Comparison of ENCODE assay signal across 8 cellular contexts in the genomic region with DNA sequence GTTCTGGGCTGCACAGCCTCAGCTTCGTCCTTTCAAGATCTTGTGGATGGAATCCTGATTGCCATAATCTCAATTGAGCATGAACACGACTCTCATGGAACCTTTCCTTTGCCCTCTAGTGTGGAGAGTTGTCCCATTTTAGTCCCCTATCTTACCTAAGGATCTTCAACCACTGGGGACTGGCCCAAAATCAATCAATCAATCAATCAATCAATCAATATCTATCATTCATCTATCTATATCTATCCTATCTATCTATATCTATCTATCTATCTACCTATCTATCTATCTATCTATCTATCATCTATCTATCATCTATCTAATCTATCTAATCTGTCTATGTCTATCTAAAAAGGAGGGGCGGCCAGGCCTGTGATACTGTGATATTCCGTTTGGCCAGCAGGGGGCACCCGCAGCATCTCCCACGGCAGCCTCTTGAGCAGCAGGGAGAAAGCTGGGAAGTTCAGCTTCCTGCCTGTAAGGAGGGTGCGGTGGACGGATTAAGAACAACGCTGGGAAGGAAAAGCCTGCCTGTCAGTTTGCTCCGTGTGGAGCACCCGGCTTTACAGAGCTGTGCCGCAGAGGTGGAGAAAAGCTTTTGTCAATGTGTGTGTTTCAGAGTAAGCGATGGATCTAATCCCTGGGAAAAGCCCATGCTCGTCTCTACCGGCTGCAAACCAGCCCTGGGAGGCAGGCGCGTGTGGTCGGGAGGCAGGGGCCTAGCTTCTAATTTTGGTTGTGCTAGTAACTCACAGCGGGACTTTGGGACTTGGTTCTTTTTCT.
DNase-seq lines count a peak whose midpoint lies in the region; ATAC-seq and FAIRE-seq lines count a peak whose summit lies in the region.

No MANE protein-coding gene starts in this region.

- no peak overlapping the region for H3K27ac Mint-ChIP-seq in activated CD8-positive, alpha-beta memory T cell treated with anti-CD3 and anti-CD28 coated beads, Interleukin-2, amount 10 ng/mL, durations not matched to agents 7 days and 5 days

- peak overlapping the region; percentile 12 for H3K4me2 ChIP-seq in mesendoderm (ENCODE audit: low read length)

- H3K23ac ChIP-seq in mesendoderm (ENCODE audit: low read length): no peak overlapping the region

- H2BK120ac ChIP-seq in mesendoderm (ENCODE audit: low read depth, low read length): no peak overlapping the region

- no peaks in the 10 kb centered on the region for H3K79me2 ChIP-seq in mesendoderm (ENCODE audit: control insufficient read depth, insufficient read depth, low read length)

- ATAC-seq in GM18873 (IDR thresholded peaks at IDR 0.05; ENCODE audit: low FRiP score, unreplicated experiment) (peak; percentile 63), HG03196 (IDR thresholded peaks at IDR 0.05; ENCODE audit: unreplicated experiment) (peak; percentile 83)
- ATAC-seq in activated CD8-positive, alpha-beta memory T cell treated with anti-CD3 and anti-CD28 coated beads, Interleukin-2, amount 10 ng/mL, durations not matched to agents 7 days and 5 days: peak; percentile 61

- H3K36me3 ChIP-seq in mesendoderm (ENCODE audit: control insufficient read depth, insufficient read depth, low read length): no peaks in the 10 kb centered on the region

- no peaks in the 10 kb centered on the region for H3K9me3 Mint-ChIP-seq in activated CD8-positive, alpha-beta memory T cell treated with anti-CD3 and anti-CD28 coated beads, Interleukin-2, amount 10 ng/mL, durations not matched to agents 7 days and 5 days (ENCODE audit: low read depth)

- no peaks in the 10 kb centered on the region for H3K4me1 ChIP-seq in mesendoderm (ENCODE audit: control insufficient read depth, low read depth, low read length)

- H3K18ac ChIP-seq in mesendoderm (ENCODE audit: low read length): no peak overlapping the region

- no peaks in the 10 kb centered on the region for H3K36me3 Mint-ChIP-seq in activated CD8-positive, alpha-beta memory T cell treated with anti-CD3 and anti-CD28 coated beads, Interleukin-2, amount 10 ng/mL, durations not matched to agents 7 days and 5 days

- peaks cover 3% of the 10 kb centered on the region for H3K4me1 Mint-ChIP-seq in activated CD8-positive, alpha-beta memory T cell treated with anti-CD3 and anti-CD28 coated beads, Interleukin-2, amount 10 ng/mL, durations not matched to agents 7 days and 5 days

- no peaks in the 10 kb centered on the region for H3K79me1 ChIP-seq in mesendoderm (ENCODE audit: low read length)

- no peak overlapping the region for H3K4ac ChIP-seq in mesendoderm (ENCODE audit: low read depth, low read length)

- no CpG with 5 or more reads among the region's 19 CpGs for WGBS in mesendoderm (ENCODE audit: extremely low coverage, insufficient coverage, low lambda C conversion rate)

- no peak overlapping the region for H2AK5ac ChIP-seq in mesendoderm (ENCODE audit: low read length)

- H4K8ac ChIP-seq in mesendoderm (ENCODE audit: low read depth, low read length): no peak overlapping the region

- H2BK5ac ChIP-seq in mesendoderm (ENCODE audit: low read length): no peak overlapping the region

- H3K56ac ChIP-seq in mesendoderm (ENCODE audit: low read length): peak overlapping the region; percentile 66

- H3K9ac ChIP-seq in mesendoderm (ENCODE audit: low read length): peak overlapping the region; percentile 54

- H3K27me3 ChIP-seq in mesendoderm (ENCODE audit: insufficient read depth, low read length, poor library complexity): no peaks in the 10 kb centered on the region

- H2BK15ac ChIP-seq in mesendoderm (replicated peaks; ENCODE audit: low read depth): no peak overlapping the region

- peaks cover 5% of the 10 kb centered on the region for H3K27me3 Mint-ChIP-seq in activated CD8-positive, alpha-beta memory T cell treated with anti-CD3 and anti-CD28 coated beads, Interleukin-2, amount 10 ng/mL, durations not matched to agents 7 days and 5 days

- H4K5ac ChIP-seq in mesendoderm (ENCODE audit: low read length): no peak overlapping the region

- peak; percentile 34 to 43 for DNase-seq in AML-193 (lab: John Stamatoyannopoulos, UW)
- DNase-seq in NCI-H524 treated with DMSO at 0.1 percent for 48 hours (lab: John Stamatoyannopoulos, UW): peak; percentile 20
- DNase-seq in activated CD8-positive, alpha-beta memory T cell treated with anti-CD3 and anti-CD28 coated beads, Interleukin-2, amount 10 ng/mL, durations not matched to agents 7 days and 5 days: peak; percentile 73
- peak; percentile 94 for DNase-seq in mesendoderm
- peak; percentile 52 for DNase-seq in stimulated activated CD8-positive, alpha-beta memory T cell treated with anti-CD3 and anti-CD28 coated beads, Interleukin-15, amount 100 ng/mL, for 1 hour (ENCODE audit: low read depth)

- H3K27ac ChIP-seq in mesendoderm (ENCODE audit: low read depth, low read length): no peak overlapping the region

- FAIRE-seq in endometrium (lab: Jason Lieb, UNC): peak; percentile 46

- H3K4me3 Mint-ChIP-seq in activated CD8-positive, alpha-beta memory T cell treated with anti-CD3 and anti-CD28 coated beads, Interleukin-2, amount 10 ng/mL, durations not matched to agents 7 days and 5 days: no peak overlapping the region

- CTCF ChIA-PET in activated CD8-positive, alpha-beta memory T cell treated with anti-CD3 and anti-CD28 coated beads, Interleukin-2, amount 10 ng/mL, durations not matched to agents 7 days and 5 days (lab: Charles Lee): interaction anchor here (0.6 to 2.7 kb wide), 25 partner anchors 9 to 517 kb away, joined by 3 to 14 read pairs (median 4); no protein-coding TSS in a partner anchor

- no peak overlapping the region for H3K4me3 ChIP-seq in mesendoderm (ENCODE audit: low read length)

Comparison
In these comparisons a context has a peak if more than half of its experiments do, and no peak if none do; other contexts are left out.
1. DNase-seq: peak in every context shown above with its lines; median percentile 94 in mesendoderm; 73 in activated CD8-positive, alpha-beta memory T cell treated with anti-CD3 and anti-CD28 coated beads, Interleukin-2, amount 10 ng/mL, durations not matched to agents 7 days and 5 days; 52 in stimulated activated CD8-positive, alpha-beta memory T cell treated with anti-CD3 and anti-CD28 coated beads, Interleukin-15, amount 100 ng/mL, for 1 hour; 38 in AML-193; 20 in NCI-H524 treated with DMSO at 0.1 percent for 48 hours.